Comparison of ENCODE assay signal across 9 cellular contexts in the genomic region with DNA sequence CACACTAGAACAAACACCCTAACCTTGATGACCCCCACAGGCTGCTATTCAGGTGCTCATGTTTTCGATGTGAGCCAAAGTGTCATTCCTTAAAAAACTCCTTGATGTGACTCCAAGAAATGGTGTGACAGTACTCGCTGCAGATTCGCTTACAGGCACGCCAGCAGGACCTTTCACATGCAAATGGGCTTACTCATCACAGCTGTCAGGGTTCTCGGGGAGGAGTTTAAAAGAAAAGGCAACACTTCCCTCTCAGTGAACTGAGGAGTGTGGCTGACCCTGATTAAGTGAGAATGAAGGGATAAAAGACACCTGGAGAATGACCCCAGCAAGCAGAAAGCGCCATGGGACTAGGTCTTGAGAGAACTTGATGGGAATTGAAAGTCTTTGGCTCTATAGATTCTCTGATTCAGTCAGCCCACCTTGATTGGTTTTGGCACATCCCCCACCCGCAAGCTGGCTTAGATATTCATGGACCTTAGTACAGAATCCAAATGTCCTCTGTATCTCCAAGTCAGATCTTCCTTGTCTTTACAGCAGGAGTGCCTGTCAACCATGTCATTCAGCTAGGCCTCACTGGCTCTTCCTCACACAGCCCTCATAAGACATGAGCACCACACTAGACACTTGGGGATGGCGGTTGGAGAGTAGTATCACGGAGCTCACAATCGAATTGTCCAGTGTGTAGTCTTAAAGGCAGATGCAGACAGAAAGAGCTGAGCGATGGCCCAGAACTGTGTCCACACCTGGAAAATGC.
A peak's percentile ranks its signal among the peaks of the same experiment; 100 is the strongest.
DNase-seq lines count a peak whose midpoint lies in the region; ATAC-seq lines count a peak whose summit lies in the region.
"Had no signal": no experiment of that assay in that cellular context is flagged by ENCODE, and none has a peak within 500 bp of the region (broad histone marks: within the 10 kb centered on the region; RNA-seq: fewer than 3 reads in every experiment).

No MANE protein-coding gene starts in this region.

- H3K27ac ChIP-seq in CD4-positive, CD25-positive, alpha-beta regulatory T cell (ENCODE audit: insufficient read depth, low read length, poor library complexity, severe bottlenecking), result no peak overlapping the region
- peak overlapping the region; percentile 74 for H3K27ac ChIP-seq in SJSA1

- H3K27ac Mint-ChIP-seq in CD4-positive, CD25-positive, alpha-beta regulatory T cell, result peak overlapping the region; percentile 47 to 63 (median 52)

- no peak overlapping the region for H3K4me3 ChIP-seq in CD4-positive, CD25-positive, alpha-beta regulatory T cell (ENCODE audit: low read depth, low read length)
- H3K4me3 ChIP-seq in SJSA1, result no peak overlapping the region
- H3K4me3 ChIP-seq: lung had no signal

- peaks cover 24% of the 10 kb centered on the region for H3K36me3 Mint-ChIP-seq in CD4-positive, CD25-positive, alpha-beta regulatory T cell

- peaks cover 11% of the 10 kb centered on the region for H3K36me3 ChIP-seq in CD4-positive, CD25-positive, alpha-beta regulatory T cell (ENCODE audit: control insufficient read depth, insufficient read depth, low read length)
- H3K36me3 ChIP-seq in SJSA1, result no peaks in the 10 kb centered on the region

- H3K9me3 ChIP-seq in CD4-positive, CD25-positive, alpha-beta regulatory T cell (ENCODE audit: control insufficient read depth in 2 of 2, low read length in 2 of 2), result no peaks in the 10 kb centered on the region
- H3K9me3 ChIP-seq in SJSA1 (replicated peaks), result no peaks in the 10 kb centered on the region

- H3K9me3 Mint-ChIP-seq in CD4-positive, CD25-positive, alpha-beta regulatory T cell, result no peaks in the 10 kb centered on the region

- DNase-seq in CD4-positive, CD25-positive, alpha-beta regulatory T cell, result no peak
- peak; percentile 74 to 77 for DNase-seq in SJSA1 (ENCODE audit: low read depth in 1 of 2, low spot score in 2 of 2)
- peak; percentile 72 for DNase-seq in iPS-NIHi11 (ENCODE audit: low spot score)
- no peak for DNase-seq in activated CD4-positive, alpha-beta T cell treated with anti-CD3 and anti-CD28 coated beads for 1 hour
- no peak for DNase-seq in activated CD4-positive, alpha-beta T cell treated with anti-CD3 and anti-CD28 coated beads, Interleukin-2, amount 50 U/mL, for 48 hours
- no peak for DNase-seq in activated CD4-positive, CD25-positive, alpha-beta regulatory T cell (lab: John Stamatoyannopoulos, UW)
- DNase-seq in activated naive CD4-positive, alpha-beta T cell treated with anti-CD3 and anti-CD28 coated beads, Interleukin-2, amount 50 U/mL, for 16 hours, result no peak

- H3K4me1 Mint-ChIP-seq in CD4-positive, CD25-positive, alpha-beta regulatory T cell, result peaks cover 10 to 16% (median 15%) of the 10 kb centered on the region in 4 donors

- no peak for ATAC-seq in CD4-positive, CD25-positive, alpha-beta regulatory T cell (ENCODE audit: low read depth in 2 of 2)
- ATAC-seq in GM21619 (IDR thresholded peaks at IDR 0.05; ENCODE audit: unreplicated experiment), result peak; percentile 53

- no peaks in the 10 kb centered on the region for H3K27me3 Mint-ChIP-seq in CD4-positive, CD25-positive, alpha-beta regulatory T cell

- peaks cover 4% of the 10 kb centered on the region for H3K4me1 ChIP-seq in CD4-positive, CD25-positive, alpha-beta regulatory T cell (ENCODE audit: control insufficient read depth, insufficient read depth, low read length, poor library complexity, severe bottlenecking)
- peaks cover 37% of the 10 kb centered on the region for H3K4me1 ChIP-seq in SJSA1 (replicated peaks)

- H3K27me3 ChIP-seq in CD4-positive, CD25-positive, alpha-beta regulatory T cell (ENCODE audit: control insufficient read depth, insufficient read depth, low read length), result no peaks in the 10 kb centered on the region
- no peaks in the 10 kb centered on the region for H3K27me3 ChIP-seq in SJSA1 (replicated peaks)

- no peak overlapping the region for H3K4me3 Mint-ChIP-seq in CD4-positive, CD25-positive, alpha-beta regulatory T cell

Comparison
In these comparisons a context has a peak if more than half of its experiments do, and no peak if none do; other contexts are left out.
1. DNase-seq: peak in SJSA1 (2 of 2) and iPS-NIHi11 (single experiment); none in CD4-positive, CD25-positive, alpha-beta regulatory T cell (0 of 3), activated CD4-positive, alpha-beta T cell treated with anti-CD3 and anti-CD28 coated beads for 1 hour (single experiment), activated CD4-positive, alpha-beta T cell treated with anti-CD3 and anti-CD28 coated beads, Interleukin-2, amount 50 U/mL, for 48 hours (0 of 2), activated CD4-positive, CD25-positive, alpha-beta regulatory T cell (0 of 4) and activated naive CD4-positive, alpha-beta T cell treated with anti-CD3 and anti-CD28 coated beads, Interleukin-2, amount 50 U/mL, for 16 hours (single experiment).